10 cellular contexts compared by ENCODE assay signal in genomic region chr16:28186752-28187151, GRCh38. TPM values are rescaled to one million over a fixed set of nuclear protein-coding genes. Genes with fewer than 3 reads are reported as not detected.
DNase-seq lines count a peak whose midpoint lies in the region; TF ChIP-seq lines count a peak whose summit lies in the region.
"Had no signal": no experiment of that assay in that cellular context is flagged by ENCODE, and none has a peak within 500 bp of the region (broad histone marks: within the 10 kb centered on the region; RNA-seq: fewer than 3 reads in every experiment).

No MANE protein-coding gene starts in this region.

- no peak overlapping the region for H3K4me3 Mint-ChIP-seq in type B pancreatic cell

- H3K9me3 Mint-ChIP-seq in type B pancreatic cell: no peaks in the 10 kb centered on the region

- H3K4me1 ChIP-seq in neutrophil (ENCODE audit: control insufficient read depth in 1 of 2, insufficient read depth in 1 of 2, low read depth in 1 of 2, low read length in 1 of 2) (peaks cover 96% of the 10 kb centered on the region in 2 experiments), SJCRH30 (0 out of 2 replicates have a peak, but pooled peaks cover 2% of the 10 kb centered on the region)

- H3K4me3 ChIP-seq in Jurkat, Clone E6-1 (ENCODE audit: low read length): no peak overlapping the region
- H3K4me3 ChIP-seq in neutrophil (ENCODE audit: low read depth in 1 of 2, low read length in 1 of 2) (peak overlapping the region; percentile 44 to 53), SJCRH30 (no peak overlapping the region)

- TF ChIP-seq CTCF in neutrophil (IDR thresholded peaks at IDR 0.05) (no peak), type B pancreatic cell (conservative IDR thresholded peaks at IDR 0.05) (no peak)

- H3K27me3 ChIP-seq in neutrophil (no peaks in the 10 kb centered on the region), SJCRH30 (no peaks in the 10 kb centered on the region)

- no peaks in the 10 kb centered on the region for H3K27me3 Mint-ChIP-seq in type B pancreatic cell

- H3K27ac ChIP-seq in neutrophil: peak overlapping the region; percentile 94
- no peak overlapping the region for H3K27ac ChIP-seq in SJCRH30

- no peak overlapping the region for H3K27ac Mint-ChIP-seq in type B pancreatic cell

- peaks cover 19% of the 10 kb centered on the region for H3K36me3 Mint-ChIP-seq in type B pancreatic cell

- H3K9me3 ChIP-seq in neutrophil: no peaks in the 10 kb centered on the region
- no peaks in the 10 kb centered on the region for H3K9me3 ChIP-seq in SJCRH30 (replicated peaks)

- H3K36me3 ChIP-seq in neutrophil (peaks cover 53% of the 10 kb centered on the region), SJCRH30 (peaks cover 15% of the 10 kb centered on the region; the same call in 1 of the 2 replicates)

- peak; percentile 64 for DNase-seq in EH (ENCODE audit: low read depth)
- DNase-seq in Jurkat, Clone E6-1 (ENCODE audit: low read depth, low spot score): peak; percentile 55
- DNase-seq in astrocyte of the hippocampus (ENCODE audit: low read depth, low spot score): peak; percentile 39
- no peak for DNase-seq in SJCRH30
- no peak for DNase-seq in type B pancreatic cell (ENCODE audit: extremely low spot score, unreplicated experiment)
- no peak for DNase-seq in NCI-H1694 treated with DMSO at 0.1 percent for 48 hours (lab: John Stamatoyannopoulos, UW)
- DNase-seq: Karpas-422, NCI-H2227 treated with DMSO at 0.1 percent for 48 hours, RPMI8226 had no signal

- H3K4me1 Mint-ChIP-seq in type B pancreatic cell (ENCODE audit: unreplicated experiment): peaks cover 37% of the 10 kb centered on the region

RNA-seq across cellular contexts. Expression of gene XPO6, which starts 25.0 kb away (rescaled TPM):
- 101 TPM for polyA plus RNA-seq in Jurkat, Clone E6-1 (2012; ENCODE audit: insufficient read depth, insufficient read length)
- 86.7 and 95.6 TPM in 2 replicates for total RNA-seq in SJCRH30 (2014; rRNA removed; shearing (Covaris generic))
- total RNA-seq in type B pancreatic cell (ENCODE audit: low replicate concordance): 111 and 118 TPM in 2 replicates

Comparison
In these comparisons a context has a peak if more than half of its experiments do, and no peak if none do; other contexts are left out.
1. DNase-seq: peak in EH (single experiment), Jurkat, Clone E6-1 (single experiment) and astrocyte of the hippocampus (single experiment); none in SJCRH30 (0 of 2), type B pancreatic cell (single experiment) and NCI-H1694 treated with DMSO at 0.1 percent for 48 hours (single experiment).
2. H3K4me3 ChIP-seq: peak in neutrophil (2 of 2); none in Jurkat, Clone E6-1 (single experiment) and SJCRH30 (single experiment).